In genomic region chr10:76282122-76283030, GRCh38 we compare ENCODE assay signal across 10 cellular contexts.
DNase-seq lines count a peak whose midpoint lies in the region; ATAC-seq, FAIRE-seq and TF ChIP-seq lines count a peak whose summit lies in the region.
"Had no signal": no experiment of that assay in that cellular context is flagged by ENCODE, and none has a peak within 500 bp of the region (broad histone marks: within the 10 kb centered on the region; RNA-seq: fewer than 3 reads in every experiment).

No MANE protein-coding gene starts in this region.

- peaks cover 23% of the 10 kb centered on the region for H3K4me1 Mint-ChIP-seq in type B pancreatic cell (ENCODE audit: unreplicated experiment)

- no peak for ATAC-seq in GM18907 (IDR thresholded peaks at IDR 0.05; ENCODE audit: unreplicated experiment)

- H3K27ac Mint-ChIP-seq in type B pancreatic cell: peak overlapping the region; percentile 63

- peak; percentile 51 for DNase-seq in NCI-H82 (lab: John Stamatoyannopoulos, UW)
- no peak for DNase-seq in NCI-H82 treated with DMSO at 0.1 percent for 48 hours (lab: John Stamatoyannopoulos, UW; ENCODE audit: unreplicated experiment)
- peak; percentile 54 for DNase-seq in OCI-M1 (lab: John Stamatoyannopoulos, UW)
- no peak for DNase-seq in type B pancreatic cell (ENCODE audit: extremely low spot score, unreplicated experiment)
- no peak for DNase-seq in AG20443 (ENCODE audit: low spot score)
- no peak for DNase-seq in cerebellum (ENCODE audit: low spot score)
- DNase-seq: mesendoderm, retina had no signal

- H3K4me3 Mint-ChIP-seq in type B pancreatic cell: peak overlapping the region; percentile 63

- H3K27me3 Mint-ChIP-seq in type B pancreatic cell: peaks cover 13% of the 10 kb centered on the region

- no peak for TF ChIP-seq CTCF in type B pancreatic cell (conservative IDR thresholded peaks at IDR 0.05)

- peaks cover 7% of the 10 kb centered on the region for H3K36me3 Mint-ChIP-seq in type B pancreatic cell

- FAIRE-seq in islet of Langerhans (lab: Jason Lieb, UNC): peak; percentile 97

- H3K9me3 Mint-ChIP-seq in type B pancreatic cell: peaks cover 14% of the 10 kb centered on the region

Comparison
In these comparisons a context has a peak if more than half of its experiments do, and no peak if none do; other contexts are left out.
1. DNase-seq: peak in NCI-H82 (single experiment) and OCI-M1 (single experiment); none in NCI-H82 treated with DMSO at 0.1 percent for 48 hours (single experiment), type B pancreatic cell (single experiment), AG20443 (single experiment) and cerebellum (single experiment).